8 cellular contexts compared by ENCODE assay signal in genomic region chr15:65862682-65863081, GRCh38. TPM values are rescaled to one million over a fixed set of nuclear protein-coding genes. Genes with fewer than 3 reads are reported as not detected.
DNase-seq lines count a peak whose midpoint lies in the region; ATAC-seq and TF ChIP-seq lines count a peak whose summit lies in the region.

No MANE protein-coding gene starts in this region.

- WGBS in liver, result 36% methylated on average over 1 of the region's 1 CpG
- 5 to 50% methylated on average over 1 of the region's 1 CpG for WGBS in transverse colon (ENCODE audit: low coverage in 1 of 2), 2 donors

- H3K9ac ChIP-seq in liver (ENCODE audit: low read depth in 1 of 2, low read length in 2 of 2), result no peak overlapping the region

- H3K4me1 ChIP-seq in liver (ENCODE audit: control insufficient read depth in 4 of 4, insufficient read depth in 4 of 4, low read length in 3 of 4) (no peaks in the 10 kb centered on the region), transverse colon (peaks cover 0 to 4% (median 0%) of the 10 kb centered on the region in 4 donors)

- peak; percentile 64 for TF ChIP-seq CTCF in astrocyte of the spinal cord (IDR thresholded peaks at IDR 0.05; ENCODE audit: low read depth, low read length)
- TF ChIP-seq CTCF in liver (IDR thresholded peaks at IDR 0.05; ENCODE audit: low read depth, low read length, missing input control), result peak; percentile 23
- TF ChIP-seq CTCF in transverse colon (IDR thresholded peaks at IDR 0.05), result peak; percentile 15 to 35 (median 32)

- TF ChIP-seq POLR2A in transverse colon (IDR thresholded peaks at IDR 0.05), result no peak

- H3K4me3 ChIP-seq in astrocyte of the spinal cord (ENCODE audit: low read depth, low read length) (no peak overlapping the region), liver (ENCODE audit: low read depth in 1 of 3, low read length in 3 of 3) (no peak overlapping the region), transverse colon (no peak overlapping the region)

- DNase-seq in activated gamma-delta T cell treated with Interleukin-2 at 50 U/mL for 16 hours, result peak; percentile 19
- no peak for DNase-seq in activated gamma-delta T cell (lab: John Stamatoyannopoulos, UW)
- peak; percentile 80 to 89 for DNase-seq in Kasumi-1 (lab: John Stamatoyannopoulos, UW)
- peak in 4 of 5 donors; percentile 24 to 75 (median 28) for DNase-seq in T-helper 1 cell
- peak; percentile 61 for DNase-seq in astrocyte of the spinal cord (ENCODE audit: low read depth, low spot score)
- DNase-seq in transverse colon, result peak; percentile 40

- TF ChIP-seq RAD21 in liver (IDR thresholded peaks at IDR 0.05), result peak in 1 of 2 donors; percentile 58

- in situ Hi-C loops in astrocyte of the spinal cord (cut with HindIII; ENCODE audit: low sequenced_read_pairs), result no loop called here
- in situ Hi-C loops in transverse colon (cut with MboI; ENCODE audit: low pct_ligation_motif_present in 1 of 4, low pct_unique_long_range_greater_than_20kb in 1 of 4, low sequenced_read_pairs in 3 of 4), result loop anchor here in 1 of 4 donors (25.0 kb wide), 1 partner anchor 225 kb away; no protein-coding TSS in a partner anchor

- H3K27me3 ChIP-seq in liver (ENCODE audit: control insufficient read depth in 4 of 4, insufficient read depth in 4 of 4, low read length in 3 of 4) (no peaks in the 10 kb centered on the region), transverse colon (no peaks in the 10 kb centered on the region)

- H3K36me3 ChIP-seq in liver (ENCODE audit: control insufficient read depth in 4 of 4, insufficient read depth in 3 of 4, low read depth in 1 of 4, low read length in 3 of 4) (no peaks in the 10 kb centered on the region), transverse colon (no peaks in the 10 kb centered on the region)

- intact Hi-C loops in transverse colon (cut with DNase I; ENCODE audit: low total_unique reads), result loop anchor here (10.0 kb wide), 1 partner anchor 68 kb away; the partner anchor contains the start of gene DENND4A

- ATAC-seq in HG03439 (IDR thresholded peaks at IDR 0.05; ENCODE audit: unreplicated experiment), result no peak

- H3K27ac ChIP-seq in liver (ENCODE audit: low read depth in 1 of 2, low read length in 2 of 2), result no peak overlapping the region
- no peak overlapping the region for H3K27ac ChIP-seq in transverse colon

- TF ChIP-seq EP300 in transverse colon (IDR thresholded peaks at IDR 0.05; ENCODE audit: low read depth), result no peak

- no peaks in the 10 kb centered on the region for H3K9me3 ChIP-seq in liver (ENCODE audit: control insufficient read depth in 4 of 4, low read length in 3 of 4)
- no peaks in the 10 kb centered on the region for H3K9me3 ChIP-seq in transverse colon

TF ChIP-seq in liver, 16 proteins besides CTCF, POLR2A, EP300 and RAD21:
- TF ChIP-seq SP1 (IDR thresholded peaks at IDR 0.05) (no peak), EGR1 (IDR thresholded peaks at IDR 0.05; ENCODE audit: low read depth in 2 of 2) (no peak), YY1 (IDR thresholded peaks at IDR 0.05) (no peak), FOXA1 (IDR thresholded peaks at IDR 0.05) (no peak), FOXA2 (IDR thresholded peaks at IDR 0.05) (no peak), RXRA (IDR thresholded peaks at IDR 0.05) (no peak), REST (IDR thresholded peaks at IDR 0.05) (no peak), MAX (IDR thresholded peaks at IDR 0.05) (no peak), NR2F2 (IDR thresholded peaks at IDR 0.05) (no peak), HNF4G (IDR thresholded peaks at IDR 0.05) (no peak), TAF1 (conservative IDR thresholded peaks at IDR 0.05) (no peak)

RNA-seq across cellular contexts. Expression of gene RAB11A, which starts 6.6 kb away (rescaled TPM):
- total RNA-seq in liver, result 10 to 100 TPM; 40.6 to 84.8 TPM
- polyA plus RNA-seq in liver, result 100 to 1,000 TPM in 1 of 2 donors, 10 to 100 TPM in 1; 78.5 to 100 TPM
- 100 to 1,000 TPM in 2 of 4 donors, 10 to 100 TPM in 2; 25.5 to 322 (median 134) TPM for total RNA-seq in transverse colon
